In genomic region chr12:110896559-110896958, GRCh38 we compare ENCODE assay signal across 16 cellular contexts. TPM values are rescaled to one million over a fixed set of nuclear protein-coding genes. Genes with fewer than 3 reads are reported as not detected.
"Had no signal": no experiment of that assay in that cellular context is flagged by ENCODE, and none has a peak within 500 bp of the region (broad histone marks: within the 10 kb centered on the region; RNA-seq: fewer than 3 reads in every experiment).

No MANE protein-coding gene starts in this region.

- ATAC-seq: activated naive CD4-positive, alpha-beta T cell treated with anti-CD3 and anti-CD28 coated beads, Interleukin-2, amount 50 U/mL, for 72 hours; heart right ventricle; right lobe of liver; stimulated activated naive B cell treated with anti-CD40 and anti-IgM and Interleukin-4, amounts not matched to agents 10 μg/mL and 1 μg/mL and 100 μg/mL, for 72 hours had no signal

- H3K9me3 ChIP-seq: neutrophil, right lobe of liver, transverse colon had no signal

- H3K36me3 ChIP-seq: heart right ventricle, neutrophil, right lobe of liver, spleen, transverse colon had no signal

- DNase-seq: amygdala; heart right ventricle; naive B cell; posterior cingulate gyrus; right lobe of liver; spleen; stimulated activated CD4-positive, alpha-beta T cell treated with anti-CD3 and anti-CD28 coated beads, Interleukin-1b, Interleukin-23, amount 100 ng/mL, for 48 hours; stimulated activated naive B cell treated with anti-CD40 and anti-IgM and Interleukin-4, amounts not matched to agents 10 μg/mL and 1 μg/mL and 100 μg/mL, for 72 hours; transverse colon had no signal

- H3K27me3 ChIP-seq: right lobe of liver had no signal

- H3K27ac ChIP-seq: heart right ventricle, neutrophil, right lobe of liver, spleen, transverse colon had no signal

- H3K4me1 ChIP-seq: right lobe of liver had no signal

- H3K4me3 ChIP-seq: heart right ventricle, right lobe of liver, spleen, transverse colon had no signal

RNA-seq across cellular contexts. Expression of gene MYL2, which starts 23.8 kb away (rescaled TPM):
- total RNA-seq: activated naive CD4-positive, alpha-beta T cell treated with anti-CD3 and anti-CD28 coated beads, Interleukin-2, amount 50 U/mL, for 72 hours; chondrocyte; frontal cortex; liver; spleen; subcutaneous adipose tissue; T-helper 2 cell treated with Interferon-gamma antibody and Interleukin-4, amounts not matched to agents 100 ng/mL and 5 ng/mL, for 36 hours had no signal

RNA-seq across cellular contexts. Expression of gene CCDC63, which starts 49.8 kb away (rescaled TPM):
- total RNA-seq: activated naive CD4-positive, alpha-beta T cell treated with anti-CD3 and anti-CD28 coated beads, Interleukin-2, amount 50 U/mL, for 72 hours; chondrocyte; frontal cortex; heart right ventricle; liver; right lobe of liver; spleen; subcutaneous adipose tissue; T-helper 2 cell treated with Interferon-gamma antibody and Interleukin-4, amounts not matched to agents 100 ng/mL and 5 ng/mL, for 36 hours; transverse colon had no signal
